In the genomic region with DNA sequence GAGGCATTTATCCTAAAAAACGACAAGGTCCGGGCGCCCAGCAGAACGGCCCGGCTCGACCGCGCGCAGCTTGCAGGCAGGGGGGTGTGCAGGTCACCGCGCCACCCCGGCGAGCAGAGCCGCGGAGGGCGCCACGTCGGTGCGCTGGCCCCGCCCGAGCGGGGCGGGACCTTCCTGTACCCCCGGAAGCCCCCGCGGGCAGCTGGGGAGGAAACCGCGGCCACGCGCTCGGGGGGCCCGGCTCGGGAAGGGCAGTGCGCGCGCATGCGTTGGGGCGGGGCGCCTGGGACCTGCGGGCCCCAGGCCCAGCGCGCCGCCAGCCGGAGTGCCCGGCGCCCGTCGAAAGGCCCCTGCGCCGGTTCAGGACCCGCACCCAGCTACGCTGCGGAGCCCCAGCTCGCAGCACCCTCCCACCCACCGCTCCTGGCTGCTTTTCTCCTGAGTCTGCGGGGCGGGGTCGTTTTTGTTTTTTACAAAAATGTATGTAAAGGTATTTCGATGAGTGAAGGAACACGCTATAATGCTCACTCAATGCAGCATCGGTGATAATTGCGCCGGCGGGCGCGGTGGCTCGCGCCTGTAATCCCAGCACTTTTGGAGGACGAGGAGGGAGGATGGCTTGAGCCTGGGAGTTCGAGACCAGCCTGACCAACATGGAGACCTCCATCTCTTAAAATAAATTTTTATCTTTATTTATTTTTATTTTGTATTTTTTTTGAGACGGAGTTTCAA, we compare ENCODE assay signal across 1 cellular context.
TF ChIP-seq lines count a peak whose summit lies in the region.

No MANE protein-coding gene starts in this region.

TF ChIP-seq in GM23338, 12 proteins besides CTCF, POLR2A, EP300 and RAD21 (continued from another document):
- TF ChIP-seq, protein P1, sequence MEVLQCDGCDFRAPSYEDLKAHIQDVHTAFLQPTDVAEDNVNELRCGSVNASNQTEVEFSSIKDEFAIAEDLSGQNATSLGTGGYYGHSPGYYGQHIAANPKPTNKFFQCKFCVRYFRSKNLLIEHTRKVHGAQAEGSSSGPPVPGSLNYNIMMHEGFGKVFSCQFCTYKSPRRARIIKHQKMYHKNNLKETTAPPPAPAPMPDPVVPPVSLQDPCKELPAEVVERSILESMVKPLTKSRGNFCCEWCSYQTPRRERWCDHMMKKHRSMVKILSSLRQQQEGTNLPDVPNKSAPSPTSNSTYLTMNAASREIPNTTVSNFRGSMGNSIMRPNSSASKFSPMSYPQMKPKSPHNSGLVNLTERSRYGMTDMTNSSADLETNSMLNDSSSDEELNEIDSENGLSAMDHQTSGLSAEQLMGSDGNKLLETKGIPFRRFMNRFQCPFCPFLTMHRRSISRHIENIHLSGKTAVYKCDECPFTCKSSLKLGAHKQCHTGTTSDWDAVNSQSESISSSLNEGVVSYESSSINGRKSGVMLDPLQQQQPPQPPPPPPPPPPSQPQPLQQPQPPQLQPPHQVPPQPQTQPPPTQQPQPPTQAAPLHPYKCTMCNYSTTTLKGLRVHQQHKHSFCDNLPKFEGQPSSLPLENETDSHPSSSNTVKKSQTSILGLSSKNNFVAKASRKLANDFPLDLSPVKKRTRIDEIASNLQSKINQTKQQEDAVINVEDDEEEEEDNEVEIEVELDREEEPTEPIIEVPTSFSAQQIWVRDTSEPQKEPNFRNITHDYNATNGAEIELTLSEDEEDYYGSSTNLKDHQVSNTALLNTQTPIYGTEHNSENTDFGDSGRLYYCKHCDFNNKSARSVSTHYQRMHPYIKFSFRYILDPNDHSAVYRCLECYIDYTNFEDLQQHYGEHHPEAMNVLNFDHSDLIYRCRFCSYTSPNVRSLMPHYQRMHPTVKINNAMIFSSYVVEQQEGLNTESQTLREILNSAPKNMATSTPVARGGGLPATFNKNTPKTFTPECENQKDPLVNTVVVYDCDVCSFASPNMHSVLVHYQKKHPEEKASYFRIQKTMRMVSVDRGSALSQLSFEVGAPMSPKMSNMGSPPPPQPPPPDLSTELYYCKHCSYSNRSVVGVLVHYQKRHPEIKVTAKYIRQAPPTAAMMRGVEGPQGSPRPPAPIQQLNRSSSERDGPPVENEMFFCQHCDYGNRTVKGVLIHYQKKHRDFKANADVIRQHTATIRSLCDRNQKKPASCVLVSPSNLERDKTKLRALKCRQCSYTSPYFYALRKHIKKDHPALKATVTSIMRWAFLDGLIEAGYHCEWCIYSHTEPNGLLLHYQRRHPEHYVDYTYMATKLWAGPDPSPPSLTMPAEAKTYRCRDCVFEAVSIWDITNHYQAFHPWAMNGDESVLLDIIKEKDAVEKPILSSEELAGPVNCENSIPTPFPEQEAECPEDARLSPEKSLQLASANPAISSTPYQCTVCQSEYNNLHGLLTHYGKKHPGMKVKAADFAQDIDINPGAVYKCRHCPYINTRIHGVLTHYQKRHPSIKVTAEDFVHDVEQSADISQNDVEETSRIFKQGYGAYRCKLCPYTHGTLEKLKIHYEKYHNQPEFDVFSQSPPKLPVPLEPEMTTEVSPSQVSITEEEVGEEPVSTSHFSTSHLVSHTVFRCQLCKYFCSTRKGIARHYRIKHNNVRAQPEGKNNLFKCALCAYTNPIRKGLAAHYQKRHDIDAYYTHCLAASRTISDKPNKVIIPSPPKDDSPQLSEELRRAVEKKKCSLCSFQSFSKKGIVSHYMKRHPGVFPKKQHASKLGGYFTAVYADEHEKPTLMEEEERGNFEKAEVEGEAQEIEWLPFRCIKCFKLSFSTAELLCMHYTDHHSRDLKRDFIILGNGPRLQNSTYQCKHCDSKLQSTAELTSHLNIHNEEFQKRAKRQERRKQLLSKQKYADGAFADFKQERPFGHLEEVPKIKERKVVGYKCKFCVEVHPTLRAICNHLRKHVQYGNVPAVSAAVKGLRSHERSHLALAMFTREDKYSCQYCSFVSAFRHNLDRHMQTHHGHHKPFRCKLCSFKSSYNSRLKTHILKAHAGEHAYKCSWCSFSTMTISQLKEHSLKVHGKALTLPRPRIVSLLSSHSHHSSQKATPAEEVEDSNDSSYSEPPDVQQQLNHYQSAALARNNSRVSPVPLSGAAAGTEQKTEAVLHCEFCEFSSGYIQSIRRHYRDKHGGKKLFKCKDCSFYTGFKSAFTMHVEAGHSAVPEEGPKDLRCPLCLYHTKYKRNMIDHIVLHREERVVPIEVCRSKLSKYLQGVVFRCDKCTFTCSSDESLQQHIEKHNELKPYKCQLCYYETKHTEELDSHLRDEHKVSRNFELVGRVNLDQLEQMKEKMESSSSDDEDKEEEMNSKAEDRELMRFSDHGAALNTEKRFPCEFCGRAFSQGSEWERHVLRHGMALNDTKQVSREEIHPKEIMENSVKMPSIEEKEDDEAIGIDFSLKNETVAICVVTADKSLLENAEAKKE (CRISPR knock-in tag; IDR thresholded peaks at IDR 0.05), result no peak
- peak; percentile 80 for TF ChIP-seq POLR2AphosphoS5 (IDR thresholded peaks at IDR 0.05; ENCODE audit: low read depth)
